ENCODE assay signal across 29 cellular contexts in genomic region chr6:142469220-142469619, GRCh38.
"Had no signal": no experiment of that assay in that cellular context is flagged by ENCODE, and none has a peak within 500 bp of the region (broad histone marks: within the 10 kb centered on the region; RNA-seq: fewer than 3 reads in every experiment).

No MANE protein-coding gene starts in this region.

- H3K9me3 ChIP-seq: esophagus muscularis mucosa, left lung, lower lobe of right lung, pancreas, prostate gland, suprapubic skin, upper lobe of right lung had no signal

- H3K4me3 Mint-ChIP-seq: activated naive CD8-positive, alpha-beta T cell treated with anti-CD3 and anti-CD28 coated beads, Interleukin-2, amount 10 ng/mL, durations not matched to agents 7 days and 5 days; naive thymus-derived CD8-positive, alpha-beta T cell; neural crest cell; stimulated activated memory B cell treated with anti-CD40 and anti-IgM and Interleukin-4, amounts not matched to agents 10 μg/mL and 1 μg/mL and 100 μg/mL, for 72 hours; T-helper 1 cell treated with Interleukin-12 subunit alpha and Interleukin-12 subunit beta and Interleukin-4 antibody, amounts not matched to agents 30 μg/mL and 1 μg/mL, for 36 hours; WTC11 had no signal

- H3K27ac ChIP-seq: esophagus muscularis mucosa, heart right ventricle, left lung, lower lobe of right lung, pancreas, prostate gland, skin epidermis, suprapubic skin, tibial artery, upper lobe of right lung had no signal

- H3K27me3 ChIP-seq: esophagus muscularis mucosa, left lung, pancreas, suprapubic skin, tibial artery, upper lobe of right lung had no signal

- H3K36me3 ChIP-seq: esophagus muscularis mucosa, heart right ventricle, left lung, lower lobe of right lung, pancreas, prostate gland, suprapubic skin, tibial artery, upper lobe of right lung had no signal

- H3K27ac Mint-ChIP-seq: activated naive CD8-positive, alpha-beta T cell treated with anti-CD3 and anti-CD28 coated beads, Interleukin-2, amount 10 ng/mL, durations not matched to agents 7 days and 5 days; naive thymus-derived CD8-positive, alpha-beta T cell; stimulated activated memory B cell treated with anti-CD40 and anti-IgM and Interleukin-4, amounts not matched to agents 10 μg/mL and 1 μg/mL and 100 μg/mL, for 72 hours; T-helper 1 cell treated with Interleukin-12 subunit alpha and Interleukin-12 subunit beta and Interleukin-4 antibody, amounts not matched to agents 30 μg/mL and 1 μg/mL, for 36 hours; WTC11 had no signal

- H3K27me3 Mint-ChIP-seq: activated naive CD8-positive, alpha-beta T cell treated with anti-CD3 and anti-CD28 coated beads, Interleukin-2, amount 10 ng/mL, durations not matched to agents 7 days and 5 days; stimulated activated memory B cell treated with anti-CD40 and anti-IgM and Interleukin-4, amounts not matched to agents 10 μg/mL and 1 μg/mL and 100 μg/mL, for 72 hours had no signal

- ATAC-seq: heart right ventricle; left lung; lower lobe of right lung; naive thymus-derived CD8-positive, alpha-beta T cell; pancreas; sciatic nerve; stimulated activated memory B cell treated with anti-CD40 and anti-IgM and Interleukin-4, amounts not matched to agents 10 μg/mL and 1 μg/mL and 100 μg/mL, for 72 hours; upper lobe of right lung; WTC11 had no signal

- H3K4me1 ChIP-seq: esophagus muscularis mucosa, heart right ventricle, left lung, lower lobe of right lung, pancreas, prostate gland, suprapubic skin, tibial artery, upper lobe of right lung had no signal

- H3K36me3 Mint-ChIP-seq: activated naive CD8-positive, alpha-beta T cell treated with anti-CD3 and anti-CD28 coated beads, Interleukin-2, amount 10 ng/mL, durations not matched to agents 7 days and 5 days; stimulated activated memory B cell treated with anti-CD40 and anti-IgM and Interleukin-4, amounts not matched to agents 10 μg/mL and 1 μg/mL and 100 μg/mL, for 72 hours; WTC11 had no signal

- H3K4me3 ChIP-seq: esophagus muscularis mucosa, heart right ventricle, left lung, lower lobe of right lung, pancreas, prostate gland, skin epidermis, suprapubic skin, tibial artery, upper lobe of right lung had no signal

- H3K9me3 Mint-ChIP-seq: neural crest cell; T-helper 1 cell treated with Interleukin-12 subunit alpha and Interleukin-12 subunit beta and Interleukin-4 antibody, amounts not matched to agents 30 μg/mL and 1 μg/mL, for 36 hours had no signal

- DNase-seq: activated CD8-positive, alpha-beta memory T cell treated with anti-CD3 and anti-CD28 coated beads for 24 hours; activated naive CD4-positive, alpha-beta T cell; activated naive CD8-positive, alpha-beta T cell treated with anti-CD3 and anti-CD28 coated beads, Interleukin-2, amount 10 ng/mL, durations not matched to agents 7 days and 5 days; amygdala; central memory CD4-positive, alpha-beta T cell; foreskin melanocyte; heart right ventricle; left lung; lower lobe of right lung; mesenchymal stem cell; naive thymus-derived CD8-positive, alpha-beta T cell; nucleus accumbens; pancreas; retina; stimulated activated CD4-positive, alpha-beta T cell treated with anti-CD3 and anti-CD28 coated beads, Interleukin-12 subunit alpha, Interleukin-12 subunit beta, amount 100 ng/mL, for 4 hours; stimulated activated CD4-positive, alpha-beta T cell treated with anti-CD3 and anti-CD28 coated beads, Interleukin-4, amount 100 ng/mL, for 24 hours; SW 1271; T-helper 9 cell; tibial artery; upper lobe of right lung had no signal

- H3K4me1 Mint-ChIP-seq: naive thymus-derived CD8-positive, alpha-beta T cell; neural crest cell; stimulated activated memory B cell treated with anti-CD40 and anti-IgM and Interleukin-4, amounts not matched to agents 10 μg/mL and 1 μg/mL and 100 μg/mL, for 72 hours had no signal
